26 cellular contexts compared by ENCODE assay signal in the genomic region with DNA sequence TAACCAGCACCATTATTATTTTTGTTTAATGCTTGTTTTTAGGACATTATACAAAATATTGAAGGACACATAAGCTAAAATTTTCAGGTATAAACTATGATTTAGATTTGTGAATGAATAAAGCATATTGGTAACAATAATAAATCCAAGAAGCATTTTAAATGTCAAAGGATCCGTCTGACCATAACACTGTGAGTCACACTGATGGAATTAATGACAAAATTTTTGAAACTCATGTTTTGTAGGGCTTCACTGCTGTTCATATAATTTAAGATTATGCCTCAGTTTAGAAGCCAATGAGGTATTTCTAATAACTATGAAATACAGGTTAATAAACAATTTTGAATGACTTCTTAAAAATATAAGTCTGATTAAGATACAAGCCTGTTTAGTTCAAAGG.
DNase-seq lines count a peak whose midpoint lies in the region; FAIRE-seq and TF ChIP-seq lines count a peak whose summit lies in the region.
"Had no signal": no experiment of that assay in that cellular context is flagged by ENCODE, and none has a peak within 500 bp of the region (broad histone marks: within the 10 kb centered on the region; RNA-seq: fewer than 3 reads in every experiment).

No MANE protein-coding gene starts in this region.

- no peak overlapping the region for H3K4me3 ChIP-seq in colonic mucosa
- H3K4me3 ChIP-seq: breast epithelium, K562, lung, psoas muscle, tibial nerve had no signal

- H3K27me3 ChIP-seq in colonic mucosa, result no peaks in the 10 kb centered on the region
- H3K27me3 ChIP-seq: breast epithelium, tibial nerve had no signal

- H3K27ac ChIP-seq in colonic mucosa, result no peak overlapping the region
- H3K27ac ChIP-seq: breast epithelium, C4-2B, psoas muscle, tibial nerve had no signal

- no peaks in the 10 kb centered on the region for H3K4me1 ChIP-seq in colonic mucosa
- H3K4me1 ChIP-seq: breast epithelium, psoas muscle, tibial nerve had no signal

- DNase-seq in GM03348 (ENCODE audit: low spot score) (peak; percentile 16), RCC 7860 (ENCODE audit: low spot score) (no peak), fibroblast of gingiva (ENCODE audit: low read depth) (peak; percentile 22), smooth muscle cell of the brain vasculature (ENCODE audit: low read depth, low spot score) (peak; percentile 4), AML-193 (lab: John Stamatoyannopoulos, UW) (no peak), GOT3 (lab: John Stamatoyannopoulos, UW) (no peak), colonic mucosa (no peak)
- DNase-seq: activated CD8-positive, alpha-beta memory T cell treated with anti-CD3 and anti-CD28 coated beads, Interleukin-2, amount 50 U/mL, for 48 hours; activated CD8-positive, alpha-beta T cell treated with anti-CD3 and anti-CD28 coated beads for 36 hours; activated naive CD4-positive, alpha-beta T cell treated with anti-CD3 and anti-CD28 coated beads for 36 hours; amygdala; NCI-H1105; NCI-H1930; NCI-H526; occipital lobe; OCI-M1; psoas muscle; stimulated activated CD4-positive, alpha-beta T cell treated with anti-CD3 and anti-CD28 coated beads, Interleukin-15, amount 100 ng/mL, for 24 hours; stimulated activated CD4-positive, alpha-beta T cell treated with anti-CD3 and anti-CD28 coated beads, Interleukin-4, amount 100 ng/mL, for 4 hours had no signal

- no peaks in the 10 kb centered on the region for H3K36me3 ChIP-seq in colonic mucosa
- H3K36me3 ChIP-seq: breast epithelium, tibial nerve had no signal

- TF ChIP-seq CTCF in colonic mucosa (IDR thresholded peaks at IDR 0.05), result no peak

- H3K9me3 ChIP-seq in colonic mucosa, result no peaks in the 10 kb centered on the region
- H3K9me3 ChIP-seq: breast epithelium, psoas muscle, tibial nerve had no signal

- FAIRE-seq in RCC 7860 (lab: Jason Lieb, UNC), result peak; percentile 18
- FAIRE-seq: frontal cortex, G401.6, K562 had no signal

- intact Hi-C loops in colonic mucosa (cut with DNase I), result no loop called here

- H3K9ac ChIP-seq in colonic mucosa (ENCODE audit: low read depth in 2 of 2, low read length in 2 of 2), result no peak overlapping the region

Comparison
In these comparisons a context has a peak if more than half of its experiments do, and no peak if none do; other contexts are left out.
1. DNase-seq: peak in GM03348 (single experiment), fibroblast of gingiva (single experiment) and smooth muscle cell of the brain vasculature (single experiment); none in RCC 7860 (single experiment), AML-193 (0 of 2), GOT3 (single experiment) and colonic mucosa (single experiment).